In genomic region chr22:38656256-38657148, GRCh38 we compare ENCODE assay signal across 1 cellular context.
A peak's percentile ranks its signal among the peaks of the same experiment; 100 is the strongest.
TF ChIP-seq lines count a peak whose summit lies in the region.

Gene CBY1, plus strand, starts transcription at chr22:38656638. Its CDS starts 11,417 bp downstream, at chr22:38668055.
Gene FAM227A, minus strand, starts transcription at chr22:38656392. Its CDS starts 6,224 bp downstream, at chr22:38650168.

TF ChIP-seq in HepG2, 621 proteins besides CTCF, POLR2A, EP300 and RAD21 (continued from another document):
- TF ChIP-seq ZNF513 (CRISPR knock-in tag; conservative IDR thresholded peaks at IDR 0.05) (0 out of 2 replicates have a peak, but pooled peaks have one; percentile 28), ZBTB44 (CRISPR knock-in tag; IDR thresholded peaks at IDR 0.05) (no peak)
